8 cellular contexts compared by ENCODE assay signal in genomic region chr17:43393944-43394482, GRCh38. TPM values are rescaled to one million over a fixed set of nuclear protein-coding genes. Genes with fewer than 3 reads are reported as not detected.
DNase-seq lines count a peak whose midpoint lies in the region; ATAC-seq, FAIRE-seq and TF ChIP-seq lines count a peak whose summit lies in the region.

No MANE protein-coding gene starts in this region.

- peak overlapping the region; percentile 48 for H3K9ac ChIP-seq in astrocyte (ENCODE audit: low read length)

- no peaks in the 10 kb centered on the region for H3K27me3 Mint-ChIP-seq in astrocyte (ENCODE audit: low read depth, unreplicated experiment)

- H3K27me3 ChIP-seq in astrocyte (ENCODE audit: insufficient read depth, low read length) (no peaks in the 10 kb centered on the region), right cardiac atrium (ENCODE audit: control insufficient read depth, insufficient read depth) (no peaks in the 10 kb centered on the region)

- ATAC-seq in right cardiac atrium (peak; percentile 54 to 56), HG02623 (IDR thresholded peaks at IDR 0.05; ENCODE audit: unreplicated experiment) (no peak)

- H3K27ac ChIP-seq in astrocyte (ENCODE audit: low read depth, low read length) (no peak overlapping the region), right cardiac atrium (ENCODE audit: low read length) (peak overlapping the region; percentile 50)

- H3K36me3 Mint-ChIP-seq in astrocyte (ENCODE audit: low read depth, unreplicated experiment): no peaks in the 10 kb centered on the region

- no peak for FAIRE-seq in astrocyte (lab: Jason Lieb, UNC)

- H3K4me1 ChIP-seq in astrocyte (ENCODE audit: insufficient read depth, low read length): peaks cover 14% of the 10 kb centered on the region
- H3K4me1 ChIP-seq in right cardiac atrium (ENCODE audit: control insufficient read depth, insufficient read depth, low read length): no peaks in the 10 kb centered on the region

- 18% methylated on average over 11 of the region's 11 CpGs for WGBS in right cardiac atrium

- H2AFZ ChIP-seq in astrocyte (ENCODE audit: low read depth, low read length): peak overlapping the region; percentile 81

- intact Hi-C loops in right cardiac atrium (cut with DNase I): loop anchor here (1.0 to 2.0 kb wide), 2 partner anchors 89 kb away; partner anchors contain the start of gene DHX8 (in 4 of the 4)

- H3K9me3 ChIP-seq in astrocyte (ENCODE audit: insufficient read depth, low read depth, low read length): no peaks in the 10 kb centered on the region
- H3K9me3 ChIP-seq in right cardiac atrium (ENCODE audit: control insufficient read depth, low read length): no peaks in the 10 kb centered on the region

- no peak overlapping the region for H3K4me3 ChIP-seq in astrocyte (ENCODE audit: insufficient read depth, low read depth, low read length)
- no peak overlapping the region for H3K4me3 ChIP-seq in right cardiac atrium (ENCODE audit: low read length)

- H4K20me1 ChIP-seq in astrocyte (ENCODE audit: insufficient read depth, low read length): no peaks in the 10 kb centered on the region

- H3K27ac Mint-ChIP-seq in astrocyte (ENCODE audit: unreplicated experiment): no peak overlapping the region

- peak; percentile 60 to 67 for DNase-seq in NCI-H187 (lab: John Stamatoyannopoulos, UW)
- DNase-seq in T-helper 9 cell: peak; percentile 88
- DNase-seq in astrocyte (ENCODE audit: low read depth): peak; percentile 48
- DNase-seq in right cardiac atrium: peak; percentile 86 to 93 (median 91)
- peak; percentile 91 for DNase-seq in retina
- no peak for DNase-seq in cortex of kidney (lab: John Stamatoyannopoulos, UW)

- peaks cover 3% of the 10 kb centered on the region for H3K4me1 Mint-ChIP-seq in astrocyte (ENCODE audit: low read depth, unreplicated experiment)

- TF ChIP-seq CTCF in GM12872 (IDR thresholded peaks at IDR 0.05; ENCODE audit: insufficient read depth, low read depth, low read length) (peak; percentile 82), astrocyte (IDR thresholded peaks at IDR 0.05; ENCODE audit: insufficient read depth, low read depth, low read length) (peak; percentile 94)

- H3K79me2 ChIP-seq in astrocyte (ENCODE audit: insufficient read depth, low read length): peaks cover 3% of the 10 kb centered on the region

- no peak overlapping the region for H3K4me3 Mint-ChIP-seq in astrocyte (ENCODE audit: unreplicated experiment)

- no peaks in the 10 kb centered on the region for H3K9me3 Mint-ChIP-seq in astrocyte (ENCODE audit: unreplicated experiment)

- H3K36me3 ChIP-seq in astrocyte (ENCODE audit: insufficient read depth, low read length): no peaks in the 10 kb centered on the region

- H3K4me2 ChIP-seq in astrocyte (ENCODE audit: low read length): peak overlapping the region; percentile 17

RNA-seq across cellular contexts. Expression of gene ARL4D, which starts 4.8 kb away (rescaled TPM):
- total RNA-seq in astrocyte (19.7 and 26.3 TPM in 2 replicates), right cardiac atrium (10 to 100 TPM; 10.8 to 24.5 (median 18.0) TPM)
- 13.0 TPM for polyA plus RNA-seq in right cardiac atrium
